In genomic region chr11:102464037-102464436, GRCh38 we compare ENCODE assay signal across 1 cellular context.
TF ChIP-seq lines count a peak whose summit lies in the region.

No MANE protein-coding gene starts in this region.

TF ChIP-seq in K562, 482 proteins besides CTCF, POLR2A, EP300 and RAD21 (continued from another document):
- no peak for TF ChIP-seq NFIC (IDR thresholded peaks at IDR 0.05)
